Comparison of ENCODE assay signal across 1 cellular context in genomic region chr5:80204808-80205614, GRCh38.
TF ChIP-seq lines count a peak whose summit lies in the region.

No MANE protein-coding gene starts in this region.

TF ChIP-seq in HepG2, 621 proteins besides CTCF, POLR2A, EP300 and RAD21 (continued from another document and continues in another):
- TF ChIP-seq TFE3 (CRISPR knock-in tag; IDR thresholded peaks at IDR 0.05): peak; percentile 42; the same call in 1 of the 2 replicates
- TF ChIP-seq SOX13 (IDR thresholded peaks at IDR 0.05): peak; percentile 73
- peak in 1 of 2 experiments; percentile 91; a peak in 2 of 4 replicates for TF ChIP-seq SOX13 (CRISPR knock-in tag; conservative IDR thresholded peaks at IDR 0.05 in 1 of 2, IDR thresholded peaks at IDR 0.05 in 1 of 2)
- peak; percentile 56; the same call in 1 of the 2 replicates for TF ChIP-seq HNF4G (IDR thresholded peaks at IDR 0.05; ENCODE audit: borderline replicate concordance, low read depth, low read length)
- peak; percentile 80 for TF ChIP-seq HNF4G (CRISPR knock-in tag; IDR thresholded peaks at IDR 0.05; ENCODE audit: borderline replicate concordance, low read depth)
- TF ChIP-seq RFXANK (CRISPR knock-in tag; IDR thresholded peaks at IDR 0.05): 0 out of 2 replicates have a peak, but pooled peaks have one; percentile 74
- no peak for TF ChIP-seq MYC (CRISPR knock-in tag; IDR thresholded peaks at IDR 0.05; ENCODE audit: borderline replicate concordance)
- no peak for TF ChIP-seq ZKSCAN1 (IDR thresholded peaks at IDR 0.05; ENCODE audit: low read length)
- no peak for TF ChIP-seq GLI4 (CRISPR knock-in tag; IDR thresholded peaks at IDR 0.05; ENCODE audit: borderline replicate concordance)
- TF ChIP-seq ZNF18 (CRISPR knock-in tag; IDR thresholded peaks at IDR 0.05; ENCODE audit: insufficient replicate concordance): peak; percentile 22
- no peak for TF ChIP-seq NAIF1 (CRISPR knock-in tag; IDR thresholded peaks at IDR 0.05; ENCODE audit: borderline replicate concordance)
- TF ChIP-seq CBX1 (IDR thresholded peaks at IDR 0.05; ENCODE audit: low read depth): no peak
- TF ChIP-seq SMAD9 (CRISPR knock-in tag; IDR thresholded peaks at IDR 0.05): no peak
- TF ChIP-seq STAT5B (CRISPR knock-in tag; IDR thresholded peaks at IDR 0.05): no peak
- no peak for TF ChIP-seq RBAK (CRISPR knock-in tag; IDR thresholded peaks at IDR 0.05)
- no peak for TF ChIP-seq ZNF367 (CRISPR knock-in tag; IDR thresholded peaks at IDR 0.05; ENCODE audit: borderline replicate concordance)
- TF ChIP-seq GABPA (IDR thresholded peaks at IDR 0.05; ENCODE audit: low read depth, low read length): no peak
- no peak for TF ChIP-seq GABPA (CRISPR knock-in tag; IDR thresholded peaks at IDR 0.05; ENCODE audit: low read depth)
- TF ChIP-seq RBM39 (IDR thresholded peaks at IDR 0.05; ENCODE audit: low read depth, low read length, poor library complexity, severe bottlenecking): no peak
- TF ChIP-seq FUBP1 (CRISPR knock-in tag; IDR thresholded peaks at IDR 0.05; ENCODE audit: borderline replicate concordance): no peak
- no peak for TF ChIP-seq ZNF607 (CRISPR knock-in tag; IDR thresholded peaks at IDR 0.05; ENCODE audit: borderline replicate concordance)
- TF ChIP-seq ZNF605 (CRISPR knock-in tag; IDR thresholded peaks at IDR 0.05): peak; percentile 81
- TF ChIP-seq NCOA1 (CRISPR knock-in tag; IDR thresholded peaks at IDR 0.05): no peak
- TF ChIP-seq TOPORS (CRISPR knock-in tag; IDR thresholded peaks at IDR 0.05): peak; percentile 67; the same call in 1 of the 2 replicates
- TF ChIP-seq GMEB1 (CRISPR knock-in tag; IDR thresholded peaks at IDR 0.05; ENCODE audit: borderline replicate concordance): peak; percentile 38; the same call in 1 of the 2 replicates
- TF ChIP-seq ELF1 (CRISPR knock-in tag; IDR thresholded peaks at IDR 0.05): 0 out of 2 replicates have a peak, but pooled peaks have one; percentile 15
- TF ChIP-seq ZNF530 (CRISPR knock-in tag; IDR thresholded peaks at IDR 0.05; ENCODE audit: low read depth): no peak
- no peak for TF ChIP-seq ZNF776 (CRISPR knock-in tag; IDR thresholded peaks at IDR 0.05)
- no peak for TF ChIP-seq ZNF766 (CRISPR knock-in tag; IDR thresholded peaks at IDR 0.05; ENCODE audit: borderline replicate concordance)
- TF ChIP-seq ZMYM3 (CRISPR knock-in tag; IDR thresholded peaks at IDR 0.05): peak; percentile 49; the same call in 1 of the 2 replicates
- TF ChIP-seq KDM1A (CRISPR knock-in tag; IDR thresholded peaks at IDR 0.05): no peak
- TF ChIP-seq PLSCR1 (CRISPR knock-in tag; IDR thresholded peaks at IDR 0.05; ENCODE audit: borderline replicate concordance): no peak
- no peak for TF ChIP-seq RFXAP (CRISPR knock-in tag; IDR thresholded peaks at IDR 0.05; ENCODE audit: borderline replicate concordance)
- no peak for TF ChIP-seq ZNF75D (CRISPR knock-in tag; IDR thresholded peaks at IDR 0.05; ENCODE audit: borderline replicate concordance)
- peak; percentile 73; the same call in 1 of the 2 replicates for TF ChIP-seq RXRA (CRISPR knock-in tag; IDR thresholded peaks at IDR 0.05)
- no peak for TF ChIP-seq ZNF235 (CRISPR knock-in tag; IDR thresholded peaks at IDR 0.05; ENCODE audit: borderline replicate concordance)
- TF ChIP-seq ZBTB14 (CRISPR knock-in tag; IDR thresholded peaks at IDR 0.05): no peak
- no peak for TF ChIP-seq MZF1 (CRISPR knock-in tag; IDR thresholded peaks at IDR 0.05; ENCODE audit: borderline replicate concordance)
- no peak for TF ChIP-seq LBX2 (CRISPR knock-in tag; IDR thresholded peaks at IDR 0.05; ENCODE audit: borderline replicate concordance)
- no peak for TF ChIP-seq GTF2F1 (IDR thresholded peaks at IDR 0.05; ENCODE audit: low read length)
- TF ChIP-seq HNF1B (CRISPR knock-in tag; IDR thresholded peaks at IDR 0.05): peak; percentile 25; the same call in 1 of the 2 replicates
- TF ChIP-seq LCORL (IDR thresholded peaks at IDR 0.05): no peak
- peak; percentile 90 for TF ChIP-seq LCORL (CRISPR knock-in tag; IDR thresholded peaks at IDR 0.05)
- 0 out of 2 replicates have a peak, but pooled peaks have one; percentile 32 for TF ChIP-seq ZFP90 (CRISPR knock-in tag; IDR thresholded peaks at IDR 0.05; ENCODE audit: borderline replicate concordance)
- no peak for TF ChIP-seq HDAC6 (IDR thresholded peaks at IDR 0.05; ENCODE audit: low read depth, low read length)
- peak; percentile 89 for TF ChIP-seq HMG20A (CRISPR knock-in tag; IDR thresholded peaks at IDR 0.05; ENCODE audit: borderline replicate concordance)
- TF ChIP-seq MXI1 (IDR thresholded peaks at IDR 0.05; ENCODE audit: borderline replicate concordance, low read depth, low read length): 0 out of 3 replicates have a peak, but pooled peaks have one; percentile 24
- TF ChIP-seq GABPB1 (CRISPR knock-in tag; IDR thresholded peaks at IDR 0.05): no peak
- TF ChIP-seq HNRNPLL (IDR thresholded peaks at IDR 0.05; ENCODE audit: low read depth, low read length, poor library complexity, severe bottlenecking): no peak
- peak; percentile 62; the same call in 1 of the 2 replicates for TF ChIP-seq NR2F2 (IDR thresholded peaks at IDR 0.05; ENCODE audit: borderline replicate concordance, low read depth)
- TF ChIP-seq ZNF674 (CRISPR knock-in tag; IDR thresholded peaks at IDR 0.05; ENCODE audit: low read depth): no peak
- no peak for TF ChIP-seq ELF4 (CRISPR knock-in tag; IDR thresholded peaks at IDR 0.05; ENCODE audit: borderline replicate concordance)
- no peak for TF ChIP-seq KDM5A (IDR thresholded peaks at IDR 0.05; ENCODE audit: borderline replicate concordance, low read length)
- TF ChIP-seq NFRKB (IDR thresholded peaks at IDR 0.05): no peak
- TF ChIP-seq ZNF34 (CRISPR knock-in tag; IDR thresholded peaks at IDR 0.05; ENCODE audit: borderline replicate concordance): no peak
- no peak for TF ChIP-seq ZFP36 (IDR thresholded peaks at IDR 0.05; ENCODE audit: borderline replicate concordance, low read depth, low read length, partially characterized antibody)
- TF ChIP-seq MTA1 (CRISPR knock-in tag; IDR thresholded peaks at IDR 0.05; ENCODE audit: borderline replicate concordance): peak; percentile 72
- no peak for TF ChIP-seq ZSCAN20 (CRISPR knock-in tag; IDR thresholded peaks at IDR 0.05; ENCODE audit: borderline replicate concordance)
- peak; percentile 66; the same call in 1 of the 2 replicates for TF ChIP-seq IRF2 (CRISPR knock-in tag; IDR thresholded peaks at IDR 0.05)
- TF ChIP-seq CREBL2 (CRISPR knock-in tag; IDR thresholded peaks at IDR 0.05; ENCODE audit: borderline replicate concordance): no peak
- TF ChIP-seq MYNN (CRISPR knock-in tag; IDR thresholded peaks at IDR 0.05; ENCODE audit: low read depth): peak; percentile 41; the same call in 1 of the 2 replicates
- no peak for TF ChIP-seq POLR2AphosphoS2 (IDR thresholded peaks at IDR 0.05; ENCODE audit: low read depth, low read length)
- TF ChIP-seq ZBTB43 (CRISPR knock-in tag; conservative IDR thresholded peaks at IDR 0.05): peak; percentile 80; the same call in 1 of the 2 replicates
- no peak for TF ChIP-seq MAZ (IDR thresholded peaks at IDR 0.05; ENCODE audit: borderline replicate concordance, low read depth, low read length)
- TF ChIP-seq MAZ (CRISPR knock-in tag; IDR thresholded peaks at IDR 0.05; ENCODE audit: low read depth): peak; percentile 39; the same call in 1 of the 2 replicates
- TF ChIP-seq SNAPC2 (CRISPR knock-in tag; IDR thresholded peaks at IDR 0.05): 0 out of 2 replicates have a peak, but pooled peaks have one; percentile 73
